In genomic region chr1:34055828-34056227, GRCh38 we compare ENCODE assay signal across 23 cellular contexts.
"Had no signal": no experiment of that assay in that cellular context is flagged by ENCODE, and none has a peak within 500 bp of the region (broad histone marks: within the 10 kb centered on the region; RNA-seq: fewer than 3 reads in every experiment).

No MANE protein-coding gene starts in this region.

- H3K27ac ChIP-seq: colonic mucosa, epithelial cell of prostate, esophagus squamous epithelium, gastrocnemius medialis, heart right ventricle, left lung, lower lobe of right lung had no signal

- ATAC-seq: effector memory CD8-positive, alpha-beta T cell; esophagus mucosa; gastrocnemius medialis; heart right ventricle; left cardiac atrium; left lung; left ventricle myocardium superior; lower lobe of right lung; mucosa of descending colon had no signal

- H3K4me3 ChIP-seq: colonic mucosa, esophagus squamous epithelium, gastrocnemius medialis, heart right ventricle, left lung, lower lobe of right lung, mucosa of descending colon had no signal

- H3K27me3 ChIP-seq: colonic mucosa, gastrocnemius medialis, heart right ventricle had no signal

- H3K9me3 ChIP-seq: colonic mucosa, esophagus squamous epithelium, gastrocnemius medialis, heart right ventricle, left lung, lower lobe of right lung, mucosa of descending colon had no signal

- H3K4me1 ChIP-seq: colonic mucosa, esophagus squamous epithelium, gastrocnemius medialis, left lung, lower lobe of right lung had no signal

- H3K36me3 ChIP-seq: colonic mucosa, esophagus squamous epithelium, gastrocnemius medialis, heart right ventricle, left lung, lower lobe of right lung had no signal

- DNase-seq: colonic mucosa; cortex of kidney; effector CD8-positive, alpha-beta T cell; effector memory CD8-positive, alpha-beta T cell; endodermal cell; erythroblast; esophagus squamous epithelium; foreskin fibroblast; foreskin melanocyte; gastrocnemius medialis; glutamatergic neuron; head of caudate nucleus; heart right ventricle; hippocampal formation; left cardiac atrium; left lung; left ventricle myocardium superior; lower lobe of right lung; mesenchymal stem cell; mucosa of descending colon; naive B cell had no signal
